In the genomic region with DNA sequence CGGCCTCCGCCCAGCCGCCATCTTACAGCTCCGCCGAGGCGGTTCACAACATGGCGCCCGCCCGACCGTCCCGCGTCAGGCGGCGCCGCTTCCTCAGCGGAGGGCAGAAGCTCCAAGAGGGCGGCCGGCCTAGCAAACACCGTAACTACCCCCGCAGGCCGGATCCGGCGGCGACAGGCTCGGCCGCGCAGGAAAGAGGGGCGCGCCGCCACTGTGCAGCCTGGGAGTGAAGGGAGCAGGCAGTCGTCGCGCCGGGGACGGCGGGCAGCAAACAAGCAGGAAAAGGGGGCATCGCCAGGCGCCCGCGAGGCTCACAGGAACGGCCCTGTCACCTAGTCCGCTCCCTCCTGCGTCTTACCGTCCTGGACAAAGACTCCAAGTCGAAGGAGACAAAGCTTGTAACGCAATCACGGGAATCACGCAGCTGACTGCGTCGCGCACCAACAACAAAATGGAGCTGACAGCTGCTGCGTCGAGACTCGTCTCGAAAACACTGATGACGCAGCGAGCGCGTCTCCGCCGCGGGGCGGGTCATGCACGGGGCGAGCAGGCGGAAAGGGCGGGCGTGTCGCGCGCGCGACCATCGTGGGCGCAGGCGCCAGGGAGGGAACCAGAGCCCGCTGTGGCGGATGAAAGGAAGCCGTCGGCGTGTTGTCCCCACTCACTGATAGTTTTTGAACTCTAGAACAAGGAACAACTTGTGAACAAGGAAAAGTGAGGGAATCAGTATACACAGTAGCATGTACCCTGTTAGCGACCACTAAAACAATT, we compare ENCODE assay signal across 1 cellular context.
TF ChIP-seq lines count a peak whose summit lies in the region.

Gene CLK1, minus strand, starts transcription at position 453 of the 771 bp plus-strand sequence. CDS start 2,796 bp downstream, outside the sequence.

TF ChIP-seq in HepG2, 621 proteins besides CTCF, POLR2A, EP300 and RAD21 (continued from another document and continues in another):
- TF ChIP-seq, protein P1, sequence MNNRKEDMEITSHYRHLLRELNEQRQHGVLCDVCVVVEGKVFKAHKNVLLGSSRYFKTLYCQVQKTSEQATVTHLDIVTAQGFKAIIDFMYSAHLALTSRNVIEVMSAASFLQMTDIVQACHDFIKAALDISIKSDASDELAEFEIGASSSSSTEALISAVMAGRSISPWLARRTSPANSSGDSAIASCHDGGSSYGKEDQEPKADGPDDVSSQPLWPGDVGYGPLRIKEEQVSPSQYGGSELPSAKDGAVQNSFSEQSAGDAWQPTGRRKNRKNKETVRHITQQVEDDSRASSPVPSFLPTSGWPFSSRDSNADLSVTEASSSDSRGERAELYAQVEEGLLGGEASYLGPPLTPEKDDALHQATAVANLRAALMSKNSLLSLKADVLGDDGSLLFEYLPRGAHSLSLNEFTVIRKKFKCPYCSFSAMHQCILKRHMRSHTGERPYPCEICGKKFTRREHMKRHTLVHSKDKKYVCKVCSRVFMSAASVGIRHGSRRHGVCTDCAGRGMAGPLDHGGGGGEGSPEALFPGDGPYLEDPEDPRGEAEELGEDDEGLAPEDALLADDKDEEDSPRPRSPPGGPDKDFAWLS (CRISPR knock-in tag; IDR thresholded peaks at IDR 0.05; ENCODE audit: borderline replicate concordance): peak; percentile 76; the same call in 1 of the 2 replicates
- TF ChIP-seq, protein P2, sequence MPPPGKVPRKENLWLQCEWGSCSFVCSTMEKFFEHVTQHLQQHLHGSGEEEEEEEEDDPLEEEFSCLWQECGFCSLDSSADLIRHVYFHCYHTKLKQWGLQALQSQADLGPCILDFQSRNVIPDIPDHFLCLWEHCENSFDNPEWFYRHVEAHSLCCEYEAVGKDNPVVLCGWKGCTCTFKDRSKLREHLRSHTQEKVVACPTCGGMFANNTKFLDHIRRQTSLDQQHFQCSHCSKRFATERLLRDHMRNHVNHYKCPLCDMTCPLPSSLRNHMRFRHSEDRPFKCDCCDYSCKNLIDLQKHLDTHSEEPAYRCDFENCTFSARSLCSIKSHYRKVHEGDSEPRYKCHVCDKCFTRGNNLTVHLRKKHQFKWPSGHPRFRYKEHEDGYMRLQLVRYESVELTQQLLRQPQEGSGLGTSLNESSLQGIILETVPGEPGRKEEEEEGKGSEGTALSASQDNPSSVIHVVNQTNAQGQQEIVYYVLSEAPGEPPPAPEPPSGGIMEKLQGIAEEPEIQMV (CRISPR knock-in tag; IDR thresholded peaks at IDR 0.05; ENCODE audit: low read depth): peak; percentile 85; the same call in 1 of the 2 replicates
- TF ChIP-seq MEIS1 (CRISPR knock-in tag; IDR thresholded peaks at IDR 0.05; ENCODE audit: borderline replicate concordance) (peak; percentile 100), ZNF614 (CRISPR knock-in tag; IDR thresholded peaks at IDR 0.05; ENCODE audit: borderline replicate concordance) (peak; percentile 96; the same call in 1 of the 2 replicates), HNRNPLL (IDR thresholded peaks at IDR 0.05; ENCODE audit: low read depth, low read length, poor library complexity, severe bottlenecking) (peak; percentile 89), MIXL1 (CRISPR knock-in tag; IDR thresholded peaks at IDR 0.05) (0 out of 2 replicates have a peak, but pooled peaks have one; percentile 39), FOXK2 (IDR thresholded peaks at IDR 0.05) (peak; percentile 48; the same call in 1 of the 2 replicates), GPN1 (CRISPR knock-in tag; IDR thresholded peaks at IDR 0.05; ENCODE audit: borderline replicate concordance) (peak; percentile 42; the same call in 1 of the 2 replicates), ZNF746 (CRISPR knock-in tag; IDR thresholded peaks at IDR 0.05) (0 out of 2 replicates have a peak, but pooled peaks have one; percentile 60), IRF2 (CRISPR knock-in tag; IDR thresholded peaks at IDR 0.05) (peak; percentile 98), MIER3 (CRISPR knock-in tag; IDR thresholded peaks at IDR 0.05; ENCODE audit: borderline replicate concordance) (peak; percentile 97), ZNF101 (CRISPR knock-in tag; IDR thresholded peaks at IDR 0.05; ENCODE audit: borderline replicate concordance, low read depth) (peak; percentile 79; the same call in 1 of the 2 replicates), ZSCAN25 (CRISPR knock-in tag; IDR thresholded peaks at IDR 0.05) (peak; percentile 72), ATF2 (CRISPR knock-in tag; IDR thresholded peaks at IDR 0.05) (peak; percentile 95), TOPORS (CRISPR knock-in tag; IDR thresholded peaks at IDR 0.05) (peak; percentile 98), ZNF512 (CRISPR knock-in tag; IDR thresholded peaks at IDR 0.05) (no peak; the same call in 1 of the 2 replicates), JUN (CRISPR knock-in tag; IDR thresholded peaks at IDR 0.05) (peak; percentile 86), SP140L (CRISPR knock-in tag; IDR thresholded peaks at IDR 0.05; ENCODE audit: borderline replicate concordance) (peak; percentile 81; the same call in 1 of the 2 replicates), KDM5B (CRISPR knock-in tag; IDR thresholded peaks at IDR 0.05; ENCODE audit: borderline replicate concordance) (peak; percentile 98), SOX6 (IDR thresholded peaks at IDR 0.05) (no peak), SOX6 (CRISPR knock-in tag; IDR thresholded peaks at IDR 0.05) (peak; percentile 87), NFYC (CRISPR knock-in tag; IDR thresholded peaks at IDR 0.05) (peak; percentile 58; the same call in 1 of the 2 replicates), KMT2B (CRISPR knock-in tag; IDR thresholded peaks at IDR 0.05) (peak; percentile 97), CEBPB (IDR thresholded peaks at IDR 0.05; ENCODE audit: borderline replicate concordance, low read depth, low read length) (no peak), ZNF343 (CRISPR knock-in tag; IDR thresholded peaks at IDR 0.05) (peak; percentile 98), TAF15 (IDR thresholded peaks at IDR 0.05; ENCODE audit: low read depth, low read length, poor library complexity, severe bottlenecking) (peak; percentile 58), CHCHD3 (CRISPR knock-in tag; IDR thresholded peaks at IDR 0.05) (peak; percentile 94; the same call in 1 of the 2 replicates), SRF (IDR thresholded peaks at IDR 0.05; ENCODE audit: low read depth, low read length) (no peak), ZFP36 (IDR thresholded peaks at IDR 0.05; ENCODE audit: borderline replicate concordance, low read depth, low read length, partially characterized antibody) (no peak), PRPF4 (IDR thresholded peaks at IDR 0.05; ENCODE audit: low read depth, low read length, poor library complexity, severe bottlenecking) (no peak), RARA (CRISPR knock-in tag; IDR thresholded peaks at IDR 0.05) (peak; percentile 94), TCF7L2 (IDR thresholded peaks at IDR 0.05; ENCODE audit: low read depth, low read length) (no peak), GMEB2 (CRISPR knock-in tag; IDR thresholded peaks at IDR 0.05; ENCODE audit: low read depth) (peak; percentile 71), KLF16 (CRISPR knock-in tag; IDR thresholded peaks at IDR 0.05) (peak; percentile 64 to 97; a peak in 2 of 4 replicates), AGO1 (IDR thresholded peaks at IDR 0.05; ENCODE audit: low read depth, low read length, poor library complexity, severe bottlenecking) (peak; percentile 78), KDM1A (CRISPR knock-in tag; IDR thresholded peaks at IDR 0.05) (peak; percentile 36; the same call in 1 of the 2 replicates), PHF20 (CRISPR knock-in tag; IDR thresholded peaks at IDR 0.05) (peak; percentile 85), PREB (CRISPR knock-in tag; IDR thresholded peaks at IDR 0.05) (peak; percentile 83; the same call in 1 of the 2 replicates), ZNF121 (CRISPR knock-in tag; IDR thresholded peaks at IDR 0.05) (no peak; the same call in 1 of the 2 replicates), PHF21A (CRISPR knock-in tag; IDR thresholded peaks at IDR 0.05) (no peak), NFKB2 (CRISPR knock-in tag; IDR thresholded peaks at IDR 0.05; ENCODE audit: borderline replicate concordance) (peak; percentile 98), ZSCAN21 (CRISPR knock-in tag; IDR thresholded peaks at IDR 0.05; ENCODE audit: borderline replicate concordance) (peak; percentile 87)
- TF ChIP-seq, protein P3, sequence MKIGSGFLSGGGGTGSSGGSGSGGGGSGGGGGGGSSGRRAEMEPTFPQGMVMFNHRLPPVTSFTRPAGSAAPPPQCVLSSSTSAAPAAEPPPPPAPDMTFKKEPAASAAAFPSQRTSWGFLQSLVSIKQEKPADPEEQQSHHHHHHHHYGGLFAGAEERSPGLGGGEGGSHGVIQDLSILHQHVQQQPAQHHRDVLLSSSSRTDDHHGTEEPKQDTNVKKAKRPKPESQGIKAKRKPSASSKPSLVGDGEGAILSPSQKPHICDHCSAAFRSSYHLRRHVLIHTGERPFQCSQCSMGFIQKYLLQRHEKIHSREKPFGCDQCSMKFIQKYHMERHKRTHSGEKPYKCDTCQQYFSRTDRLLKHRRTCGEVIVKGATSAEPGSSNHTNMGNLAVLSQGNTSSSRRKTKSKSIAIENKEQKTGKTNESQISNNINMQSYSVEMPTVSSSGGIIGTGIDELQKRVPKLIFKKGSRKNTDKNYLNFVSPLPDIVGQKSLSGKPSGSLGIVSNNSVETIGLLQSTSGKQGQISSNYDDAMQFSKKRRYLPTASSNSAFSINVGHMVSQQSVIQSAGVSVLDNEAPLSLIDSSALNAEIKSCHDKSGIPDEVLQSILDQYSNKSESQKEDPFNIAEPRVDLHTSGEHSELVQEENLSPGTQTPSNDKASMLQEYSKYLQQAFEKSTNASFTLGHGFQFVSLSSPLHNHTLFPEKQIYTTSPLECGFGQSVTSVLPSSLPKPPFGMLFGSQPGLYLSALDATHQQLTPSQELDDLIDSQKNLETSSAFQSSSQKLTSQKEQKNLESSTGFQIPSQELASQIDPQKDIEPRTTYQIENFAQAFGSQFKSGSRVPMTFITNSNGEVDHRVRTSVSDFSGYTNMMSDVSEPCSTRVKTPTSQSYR (CRISPR knock-in tag; IDR thresholded peaks at IDR 0.05; ENCODE audit: borderline replicate concordance): peak; percentile 54; the same call in 1 of the 2 replicates
